ENCODE assay signal across 6 cellular contexts in the genomic region with DNA sequence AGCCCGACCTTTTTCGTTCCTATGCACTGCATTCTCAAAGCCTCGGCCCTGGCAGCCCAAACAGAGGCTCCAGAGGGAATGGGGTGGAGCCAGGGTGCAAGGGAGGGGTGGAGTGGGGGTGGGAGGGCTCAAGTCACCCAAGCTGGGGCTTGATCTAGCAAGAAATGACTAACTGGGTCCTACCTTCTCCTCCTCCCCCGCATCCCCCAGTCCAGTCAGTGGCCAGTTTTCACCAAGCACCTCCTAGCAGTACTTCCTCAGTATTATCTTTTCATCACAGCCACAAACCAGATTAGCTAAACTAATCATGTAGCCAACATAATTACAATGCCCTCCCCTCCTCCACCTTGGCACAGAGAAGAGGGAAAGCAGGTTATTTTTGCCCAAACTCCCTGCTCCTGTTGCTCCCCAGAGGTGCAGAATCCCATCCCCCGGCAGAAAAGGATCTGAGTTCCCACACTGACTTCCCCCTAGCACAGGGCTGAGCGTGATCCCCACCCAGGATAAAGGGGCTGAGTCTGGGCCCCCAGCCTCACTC.
A peak's percentile ranks its signal among the peaks of the same experiment; 100 is the strongest.
DNase-seq lines count a peak whose midpoint lies in the region; TF ChIP-seq lines count a peak whose summit lies in the region.

No MANE protein-coding gene starts in this region.

- H3K4me3 ChIP-seq in epithelial cell of esophagus (ENCODE audit: low read length) = peak overlapping the region; percentile 98
- H3K4me3 ChIP-seq in skin epidermis = peak overlapping the region; percentile 53 to 87 (median 70)

- no peaks in the 10 kb centered on the region for H3K9me3 ChIP-seq in KOPT-K1 (ENCODE audit: insufficient read depth, low read length, poor library complexity, severe bottlenecking)

- peak overlapping the region; percentile 37 for H3K27ac ChIP-seq in KOPT-K1 (ENCODE audit: low read depth, low read length, poor library complexity, severe bottlenecking)
- peak overlapping the region in 20 of 21 experiments; percentile 81 to 99 (median 96) for H3K27ac ChIP-seq in skin epidermis

- H3K36me3 ChIP-seq in KOPT-K1 (ENCODE audit: insufficient read depth, low read length) = no peaks in the 10 kb centered on the region

- no peak for TF ChIP-seq CTCF in epithelial cell of esophagus (IDR thresholded peaks at IDR 0.05; ENCODE audit: insufficient read depth, low read depth, low read length, missing control alignments)

- DNase-seq in epithelial cell of esophagus (ENCODE audit: low read depth) (peak; percentile 94), NCI-H1694 treated with DMSO at 0.1 percent for 48 hours (lab: John Stamatoyannopoulos, UW) (no peak), COLO668 (lab: John Stamatoyannopoulos, UW; ENCODE audit: unreplicated experiment) (no peak)
- no peak for DNase-seq in stimulated activated CD4-positive, alpha-beta T cell treated with anti-CD3 and anti-CD28 coated beads, Interleukin-12 subunit alpha, Interleukin-12 subunit beta, amount 100 ng/mL, for 4 hours
